In the genomic region with DNA sequence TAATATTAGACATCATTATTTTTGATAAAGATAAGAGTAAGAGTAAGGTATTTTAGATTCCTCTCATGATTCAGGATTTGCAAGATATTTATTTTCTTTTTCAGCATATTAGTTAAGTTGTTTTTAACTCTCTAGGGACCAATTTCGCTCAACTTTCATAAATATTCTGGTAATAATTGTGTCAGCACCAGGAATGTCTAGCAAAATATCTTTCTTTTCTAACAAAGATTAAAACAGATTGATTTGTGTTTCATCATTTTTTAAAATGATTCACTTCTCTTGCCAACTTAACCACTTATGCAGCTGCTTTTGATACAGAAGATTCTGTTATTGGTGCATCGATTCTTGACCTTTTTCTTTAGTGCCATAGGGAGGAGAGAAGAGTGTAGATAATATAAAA, we compare ENCODE assay signal across 31 cellular contexts.
"Had no signal": no experiment of that assay in that cellular context is flagged by ENCODE, and none has a peak within 500 bp of the region (broad histone marks: within the 10 kb centered on the region; RNA-seq: fewer than 3 reads in every experiment).

No MANE protein-coding gene starts in this region.

- H3K27ac ChIP-seq: adrenal gland, body of pancreas, esophagus muscularis mucosa had no signal

- H3K36me3 ChIP-seq: adrenal gland, esophagus muscularis mucosa had no signal

- H3K36me3 Mint-ChIP-seq: activated CD4-positive, alpha-beta memory T cell treated with anti-CD3 and anti-CD28 coated beads for 36 hours; activated CD8-positive, alpha-beta memory T cell treated with anti-CD3 and anti-CD28 coated beads, Interleukin-2, amount 10 ng/mL, durations not matched to agents 7 days and 5 days; activated naive CD4-positive, alpha-beta T cell treated with anti-CD3 and anti-CD28 coated beads, Interleukin-2, amount 50 U/mL, for 24 hours; activated naive CD8-positive, alpha-beta T cell treated with anti-CD3 and anti-CD28 coated beads for 36 hours had no signal

- H3K4me3 ChIP-seq: adrenal gland, body of pancreas, esophagus muscularis mucosa had no signal

- H3K27ac Mint-ChIP-seq: activated CD4-positive, alpha-beta memory T cell treated with anti-CD3 and anti-CD28 coated beads for 36 hours; activated CD4-positive, alpha-beta T cell treated with anti-CD3 and anti-CD28 coated beads for 36 hours; activated CD4-positive, alpha-beta T cell treated with anti-CD3 and anti-CD28 coated beads, Interleukin-2, amount 10 ng/mL, durations not matched to agents 24 days and 14 days; activated CD8-positive, alpha-beta memory T cell treated with anti-CD3 and anti-CD28 coated beads, Interleukin-2, amount 10 ng/mL, durations not matched to agents 7 days and 5 days; activated CD8-positive, alpha-beta T cell treated with anti-CD3 and anti-CD28 coated beads, Interleukin-2, amount 10 ng/mL, durations not matched to agents 7 days and 5 days; activated naive CD4-positive, alpha-beta T cell treated with anti-CD3 and anti-CD28 coated beads for 36 hours; activated naive CD4-positive, alpha-beta T cell treated with anti-CD3 and anti-CD28 coated beads, Interleukin-2, amount 50 U/mL, for 24 hours; activated naive CD8-positive, alpha-beta T cell treated with anti-CD3 and anti-CD28 coated beads for 36 hours; activated naive CD8-positive, alpha-beta T cell treated with anti-CD3 and anti-CD28 coated beads, Interleukin-2, amount 50 U/mL, for 24 hours; activated T-helper 1 cell treated with anti-CD3 and anti-CD28 coated beads, Interleukin-12 subunit alpha, Interleukin-12 subunit beta, Interleukin-2, Interleukin-4 antibody, amounts not matched to agents 30 ng/mL and 10 ng/mL and 1 ng/mL, durations not matched to agents 14 hours and 24 hours and 36 hours; activated T-helper 2 cell treated with anti-CD3 and anti-CD28 coated beads, Interferon-gamma antibody, Interleukin-2, Interleukin-4, amounts not matched to agents 10 μg/mL and 5 μg/mL and 100 μg/mL, durations not matched to agents 14 hours and 24 hours and 36 hours; effector memory CD8-positive, alpha-beta T cell had no signal

- H3K9me3 Mint-ChIP-seq: activated CD4-positive, alpha-beta T cell treated with anti-CD3 and anti-CD28 coated beads, Interleukin-2, amount 10 ng/mL, durations not matched to agents 24 days and 14 days; activated naive CD4-positive, alpha-beta T cell treated with anti-CD3 and anti-CD28 coated beads, Interleukin-2, amount 50 U/mL, for 24 hours; activated naive CD8-positive, alpha-beta T cell treated with anti-CD3 and anti-CD28 coated beads, Interleukin-2, amount 50 U/mL, for 24 hours; activated T-helper 1 cell treated with anti-CD3 and anti-CD28 coated beads, Interleukin-12 subunit alpha, Interleukin-12 subunit beta, Interleukin-2, Interleukin-4 antibody, amounts not matched to agents 30 ng/mL and 10 ng/mL and 1 ng/mL, durations not matched to agents 14 hours and 24 hours and 36 hours; activated T-helper 2 cell treated with anti-CD3 and anti-CD28 coated beads, Interferon-gamma antibody, Interleukin-2, Interleukin-4, amounts not matched to agents 10 μg/mL and 5 μg/mL and 100 μg/mL, durations not matched to agents 14 hours and 24 hours and 36 hours had no signal

- H3K27me3 ChIP-seq: adrenal gland, body of pancreas, esophagus muscularis mucosa had no signal

- H3K27me3 Mint-ChIP-seq: activated CD4-positive, alpha-beta memory T cell treated with anti-CD3 and anti-CD28 coated beads for 36 hours; activated CD4-positive, alpha-beta T cell treated with anti-CD3 and anti-CD28 coated beads for 36 hours; activated CD4-positive, alpha-beta T cell treated with anti-CD3 and anti-CD28 coated beads, Interleukin-2, amount 10 ng/mL, durations not matched to agents 24 days and 14 days; activated CD8-positive, alpha-beta memory T cell treated with anti-CD3 and anti-CD28 coated beads, Interleukin-2, amount 10 ng/mL, durations not matched to agents 7 days and 5 days; activated naive CD4-positive, alpha-beta T cell treated with anti-CD3 and anti-CD28 coated beads, Interleukin-2, amount 50 U/mL, for 24 hours; activated naive CD8-positive, alpha-beta T cell treated with anti-CD3 and anti-CD28 coated beads for 36 hours; activated naive CD8-positive, alpha-beta T cell treated with anti-CD3 and anti-CD28 coated beads, Interleukin-2, amount 50 U/mL, for 24 hours; effector memory CD8-positive, alpha-beta T cell had no signal

- DNase-seq: activated CD4-positive, alpha-beta memory T cell treated with anti-CD3 and anti-CD28 coated beads for 36 hours; activated CD4-positive, alpha-beta T cell treated with anti-CD3 and anti-CD28 coated beads for 36 hours; activated CD4-positive, alpha-beta T cell treated with anti-CD3 and anti-CD28 coated beads, Interleukin-2, amount 10 ng/mL, durations not matched to agents 24 days and 14 days; activated CD4-positive, CD25-positive, alpha-beta regulatory T cell; activated CD4-positive, CD25-positive, alpha-beta regulatory T cell treated with anti-CD3 and anti-CD28 coated beads, Interleukin-2, amount 50 U/mL, for 72 hours; activated CD8-positive, alpha-beta memory T cell treated with anti-CD3 and anti-CD28 coated beads, Interleukin-2, amount 10 ng/mL, durations not matched to agents 7 days and 5 days; activated CD8-positive, alpha-beta memory T cell treated with anti-CD3 and anti-CD28 coated beads, Interleukin-2, amount 50 U/mL, for 4 hours; activated CD8-positive, alpha-beta T cell treated with anti-CD3 and anti-CD28 coated beads, Interleukin-2, amount 10 ng/mL, durations not matched to agents 7 days and 5 days; activated effector memory CD4-positive, alpha-beta T cell treated with anti-CD3 and anti-CD28 coated beads, Interleukin-2, amount 50 U/mL, for 16 hours; activated naive CD4-positive, alpha-beta T cell treated with anti-CD3 and anti-CD28 coated beads for 36 hours; activated naive CD8-positive, alpha-beta T cell treated with anti-CD3 and anti-CD28 coated beads for 36 hours; activated naive CD8-positive, alpha-beta T cell treated with anti-CD3 and anti-CD28 coated beads, Interleukin-2, amount 50 U/mL, for 24 hours; activated T-cell treated with anti-CD3 and anti-CD28 coated beads, Interleukin-2, amount 50 U/mL, for 1 hour; activated T-cell treated with anti-CD3 and anti-CD28 coated beads, Interleukin-2, amount 50 U/mL, for 48 hours; adrenal gland; amygdala; aorta; body of pancreas; caudate nucleus; cortex of kidney; dermis blood vessel endothelial cell; effector CD4-positive, alpha-beta T cell; effector memory CD8-positive, alpha-beta T cell; erythroblast; foreskin fibroblast; head of caudate nucleus; T-helper 2 cell had no signal

- H3K4me1 ChIP-seq: adrenal gland, body of pancreas, esophagus muscularis mucosa had no signal

- H3K9me3 ChIP-seq: adrenal gland, body of pancreas, esophagus muscularis mucosa had no signal

- H3K4me3 Mint-ChIP-seq: activated CD4-positive, alpha-beta memory T cell treated with anti-CD3 and anti-CD28 coated beads for 36 hours; activated CD4-positive, alpha-beta T cell treated with anti-CD3 and anti-CD28 coated beads for 36 hours; activated CD4-positive, alpha-beta T cell treated with anti-CD3 and anti-CD28 coated beads, Interleukin-2, amount 10 ng/mL, durations not matched to agents 24 days and 14 days; activated CD8-positive, alpha-beta memory T cell treated with anti-CD3 and anti-CD28 coated beads, Interleukin-2, amount 10 ng/mL, durations not matched to agents 7 days and 5 days; activated CD8-positive, alpha-beta T cell treated with anti-CD3 and anti-CD28 coated beads, Interleukin-2, amount 10 ng/mL, durations not matched to agents 7 days and 5 days; activated naive CD4-positive, alpha-beta T cell treated with anti-CD3 and anti-CD28 coated beads for 36 hours; activated naive CD4-positive, alpha-beta T cell treated with anti-CD3 and anti-CD28 coated beads, Interleukin-2, amount 50 U/mL, for 24 hours; activated naive CD8-positive, alpha-beta T cell treated with anti-CD3 and anti-CD28 coated beads for 36 hours; activated naive CD8-positive, alpha-beta T cell treated with anti-CD3 and anti-CD28 coated beads, Interleukin-2, amount 50 U/mL, for 24 hours; activated T-helper 1 cell treated with anti-CD3 and anti-CD28 coated beads, Interleukin-12 subunit alpha, Interleukin-12 subunit beta, Interleukin-2, Interleukin-4 antibody, amounts not matched to agents 30 ng/mL and 10 ng/mL and 1 ng/mL, durations not matched to agents 14 hours and 24 hours and 36 hours; effector memory CD8-positive, alpha-beta T cell had no signal

- H3K4me1 Mint-ChIP-seq: activated CD4-positive, alpha-beta T cell treated with anti-CD3 and anti-CD28 coated beads for 36 hours; activated CD4-positive, alpha-beta T cell treated with anti-CD3 and anti-CD28 coated beads, Interleukin-2, amount 10 ng/mL, durations not matched to agents 24 days and 14 days; activated CD8-positive, alpha-beta memory T cell treated with anti-CD3 and anti-CD28 coated beads, Interleukin-2, amount 10 ng/mL, durations not matched to agents 7 days and 5 days; activated naive CD4-positive, alpha-beta T cell treated with anti-CD3 and anti-CD28 coated beads, Interleukin-2, amount 50 U/mL, for 24 hours; activated naive CD8-positive, alpha-beta T cell treated with anti-CD3 and anti-CD28 coated beads for 36 hours; activated naive CD8-positive, alpha-beta T cell treated with anti-CD3 and anti-CD28 coated beads, Interleukin-2, amount 50 U/mL, for 24 hours had no signal
